1 cellular context compared by ENCODE assay signal in genomic region chr12:8911606-8912268, GRCh38.
TF ChIP-seq lines count a peak whose summit lies in the region.

No MANE protein-coding gene starts in this region.

TF ChIP-seq in WTC11, 78 proteins besides CTCF, POLR2A, EP300 and RAD21:
- TF ChIP-seq, protein P1, sequence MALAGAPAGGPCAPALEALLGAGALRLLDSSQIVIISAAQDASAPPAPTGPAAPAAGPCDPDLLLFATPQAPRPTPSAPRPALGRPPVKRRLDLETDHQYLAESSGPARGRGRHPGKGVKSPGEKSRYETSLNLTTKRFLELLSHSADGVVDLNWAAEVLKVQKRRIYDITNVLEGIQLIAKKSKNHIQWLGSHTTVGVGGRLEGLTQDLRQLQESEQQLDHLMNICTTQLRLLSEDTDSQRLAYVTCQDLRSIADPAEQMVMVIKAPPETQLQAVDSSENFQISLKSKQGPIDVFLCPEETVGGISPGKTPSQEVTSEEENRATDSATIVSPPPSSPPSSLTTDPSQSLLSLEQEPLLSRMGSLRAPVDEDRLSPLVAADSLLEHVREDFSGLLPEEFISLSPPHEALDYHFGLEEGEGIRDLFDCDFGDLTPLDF (CRISPR knock-in tag; IDR thresholded peaks at IDR 0.05) = no peak
- TF ChIP-seq ATF6 (CRISPR knock-in tag; IDR thresholded peaks at IDR 0.05) = no peak
- no peak for TF ChIP-seq MLX (CRISPR knock-in tag; IDR thresholded peaks at IDR 0.05)
- no peak for TF ChIP-seq FOXK1 (CRISPR knock-in tag; IDR thresholded peaks at IDR 0.05)
- TF ChIP-seq ZMAT4 (CRISPR knock-in tag; IDR thresholded peaks at IDR 0.05) = peak; percentile 73; the same call in 1 of the 2 replicates
- TF ChIP-seq SP1 (CRISPR knock-in tag; conservative IDR thresholded peaks at IDR 0.05) = peak; percentile 36; the same call in 1 of the 2 replicates
- TF ChIP-seq ZNF416 (CRISPR knock-in tag; IDR thresholded peaks at IDR 0.05) = 0 out of 2 replicates have a peak, but pooled peaks have one; percentile 37
- TF ChIP-seq TEAD1 (CRISPR knock-in tag; IDR thresholded peaks at IDR 0.05) = peak; percentile 63
